ENCODE assay signal across 9 cellular contexts in genomic region chr11:102430158-102430836, GRCh38. TPM values are rescaled to one million over a fixed set of nuclear protein-coding genes. Genes with fewer than 3 reads are reported as not detected.
DNase-seq lines count a peak whose midpoint lies in the region; ATAC-seq and TF ChIP-seq lines count a peak whose summit lies in the region.
"Had no signal": no experiment of that assay in that cellular context is flagged by ENCODE, and none has a peak within 500 bp of the region (broad histone marks: within the 10 kb centered on the region; RNA-seq: fewer than 3 reads in every experiment).

No MANE protein-coding gene starts in this region.

- DNase-seq in NCI-H2029 treated with DMSO at 0.1 percent for 48 hours (lab: John Stamatoyannopoulos, UW) (peak; percentile 50), NCI-H2029 (lab: John Stamatoyannopoulos, UW) (no peak), H4 (ENCODE audit: low spot score) (peak; percentile 32), M059J (ENCODE audit: low read depth) (peak; percentile 70), foreskin keratinocyte (no peak), Right ventricle myocardium inferior (ENCODE audit: missing footprints) (no peak), NCI-H2171 (lab: John Stamatoyannopoulos, UW) (no peak), NCI-H2171 treated with DMSO at 0.1 percent for 48 hours (lab: John Stamatoyannopoulos, UW) (no peak)

- ATAC-seq in foreskin keratinocyte (peak; percentile 24), Right ventricle myocardium inferior (no peak)
- ATAC-seq: A549 had no signal

- no peaks in the 10 kb centered on the region for H3K4me1 ChIP-seq in foreskin keratinocyte

- no peaks in the 10 kb centered on the region for H3K27me3 ChIP-seq in foreskin keratinocyte

- H3K27ac ChIP-seq in foreskin keratinocyte: no peak overlapping the region
- H3K27ac ChIP-seq: A549 had no signal

- intact Hi-C loops in Right ventricle myocardium inferior (cut with DNase I): no loop called here

- TF ChIP-seq CTCF in foreskin keratinocyte (conservative IDR thresholded peaks at IDR 0.05): no peak

RNA-seq across cellular contexts. Expression of gene TMEM123, which starts 22.3 kb away (rescaled TPM):
- total RNA-seq in H4 (2014; rRNA removed; shearing (Covaris generic)): 83.7 and 116 TPM in 2 replicates
- total RNA-seq in M059J (2014; rRNA removed; shearing (Covaris generic)): 225 and 258 TPM in 2 replicates
- total RNA-seq in foreskin keratinocyte (213 and 269 TPM in 2 replicates), Right ventricle myocardium inferior (80.0 TPM)
- 54.6 and 70.6 TPM in 2 replicates for polyA plus RNA-seq in foreskin keratinocyte

Comparison
In these comparisons a context has a peak if more than half of its experiments do, and no peak if none do; other contexts are left out.
1. DNase-seq: peak in NCI-H2029 treated with DMSO at 0.1 percent for 48 hours (single experiment), H4 (single experiment) and M059J (single experiment); none in NCI-H2029 (single experiment), foreskin keratinocyte (0 of 2), Right ventricle myocardium inferior (single experiment), NCI-H2171 (single experiment) and NCI-H2171 treated with DMSO at 0.1 percent for 48 hours (single experiment).